23 cellular contexts compared by ENCODE assay signal in genomic region chr1:48687271-48688045, GRCh38.
A peak's percentile ranks its signal among the peaks of the same experiment; 100 is the strongest.
DNase-seq lines count a peak whose midpoint lies in the region; ATAC-seq and TF ChIP-seq lines count a peak whose summit lies in the region.
"Had no signal": no experiment of that assay in that cellular context is flagged by ENCODE, and none has a peak within 500 bp of the region (broad histone marks: within the 10 kb centered on the region; RNA-seq: fewer than 3 reads in every experiment).

No MANE protein-coding gene starts in this region.

- peaks cover 15% of the 10 kb centered on the region for H3K4me1 Mint-ChIP-seq in WTC11
- H3K4me1 Mint-ChIP-seq: CD4-positive, alpha-beta memory T cell had no signal

- ATAC-seq in WTC11 = peak; percentile 38
- ATAC-seq in GM18517 (IDR thresholded peaks at IDR 0.05; ENCODE audit: unreplicated experiment) = no peak
- no peak for ATAC-seq in GM19452 (IDR thresholded peaks at IDR 0.05; ENCODE audit: unreplicated experiment)
- ATAC-seq: left ventricle myocardium superior; mucosa of descending colon; stimulated activated naive CD8-positive, alpha-beta T cell treated with anti-CD3 and anti-CD28 coated beads, Interleukin-15, Interleukin-2, amounts not matched to agents 100 U/mL and 50 U/mL, for 24 hours had no signal

- H3K9me3 Mint-ChIP-seq in WTC11 = no peaks in the 10 kb centered on the region
- H3K9me3 Mint-ChIP-seq: CD4-positive, alpha-beta memory T cell; neural crest cell had no signal

- H3K27ac Mint-ChIP-seq in WTC11 = no peak overlapping the region
- H3K27ac Mint-ChIP-seq: CD4-positive, alpha-beta memory T cell had no signal

- DNase-seq in NCI-H748 (lab: John Stamatoyannopoulos, UW; ENCODE audit: unreplicated experiment) (peak; percentile 47), NCI-H748 treated with DMSO at 0.1 percent for 48 hours (lab: John Stamatoyannopoulos, UW) (no peak), WTC11 (ENCODE audit: low spot score) (no peak), kidney tubule cell (ENCODE audit: low spot score) (peak; percentile 74), iPS-NIHi11 (ENCODE audit: low spot score) (no peak), NCI-H526 treated with DMSO at 0.1 percent for 48 hours (lab: John Stamatoyannopoulos, UW) (no peak)
- DNase-seq: activated CD4-positive, alpha-beta T cell treated with anti-CD3 and anti-CD28 coated beads for 4 hours; activated naive CD4-positive, alpha-beta T cell treated with Interleukin-2 at 50 U/mL for 16 hours; activated T-cell treated with anti-CD3 and anti-CD28 coated beads, Interleukin-2, amount 50 U/mL, for 48 hours; CD4-positive, alpha-beta memory T cell; dermis blood vessel endothelial cell; GOT3; heart left ventricle; left ventricle myocardium superior; mucosa of descending colon; NCI-H2081 treated with DMSO at 0.1 percent for 48 hours; Right ventricle myocardium superior; small intestine; stimulated activated CD4-positive, alpha-beta T cell treated with anti-CD3 and anti-CD28 coated beads, Interleukin-4, amount 100 ng/mL, for 1 hour; stimulated activated naive CD8-positive, alpha-beta T cell treated with anti-CD3 and anti-CD28 coated beads, Interleukin-15, Interleukin-2, amounts not matched to agents 100 U/mL and 50 U/mL, for 24 hours had no signal

- CTCF ChIA-PET in WTC11 (lab: Charles Lee) = interaction anchor here (0.6 to 2.2 kb wide), 13 partner anchors 8 to 157 kb away, joined by 3 to 34 read pairs (median 4); no protein-coding TSS in a partner anchor

- POLR2A ChIA-PET in WTC11 (lab: Charles Lee) = no interaction called here

- TF ChIP-seq CTCF in WTC11 (IDR thresholded peaks at IDR 0.05) = no peak

- no peaks in the 10 kb centered on the region; the same call in 1 of the 2 replicates for H3K27me3 Mint-ChIP-seq in WTC11 (ENCODE audit: low read depth)

- no peaks in the 10 kb centered on the region for H3K36me3 Mint-ChIP-seq in WTC11
- H3K36me3 Mint-ChIP-seq: CD4-positive, alpha-beta memory T cell had no signal

- H3K4me3 Mint-ChIP-seq in WTC11 = no peak overlapping the region
- H3K4me3 Mint-ChIP-seq: CD4-positive, alpha-beta memory T cell; neural crest cell had no signal

TF ChIP-seq in WTC11, 78 proteins besides CTCF, POLR2A, EP300 and RAD21:
- TF ChIP-seq AR (CRISPR knock-in tag; IDR thresholded peaks at IDR 0.05) (no peak), E2F1 (CRISPR knock-in tag; IDR thresholded peaks at IDR 0.05) (no peak), STAT6 (CRISPR knock-in tag; conservative IDR thresholded peaks at IDR 0.05; ENCODE audit: low read depth) (no peak), CBFB (CRISPR knock-in tag; IDR thresholded peaks at IDR 0.05; ENCODE audit: low read depth) (no peak), ZNF138 (CRISPR knock-in tag; conservative IDR thresholded peaks at IDR 0.05) (no peak), FOXK1 (CRISPR knock-in tag; IDR thresholded peaks at IDR 0.05) (no peak), OVOL2 (CRISPR knock-in tag; IDR thresholded peaks at IDR 0.05; ENCODE audit: borderline replicate concordance) (no peak), ZNF425 (CRISPR knock-in tag; conservative IDR thresholded peaks at IDR 0.05) (no peak), NR3C1 (CRISPR knock-in tag; conservative IDR thresholded peaks at IDR 0.05; ENCODE audit: low read depth) (no peak), TP53 (CRISPR knock-in tag; IDR thresholded peaks at IDR 0.05) (no peak), SP1 (CRISPR knock-in tag; conservative IDR thresholded peaks at IDR 0.05) (no peak)

Comparison
In these comparisons a context has a peak if more than half of its experiments do, and no peak if none do; other contexts are left out.
1. DNase-seq: peak in NCI-H748 (single experiment) and kidney tubule cell (single experiment); none in NCI-H748 treated with DMSO at 0.1 percent for 48 hours (single experiment), WTC11 (single experiment), iPS-NIHi11 (single experiment) and NCI-H526 treated with DMSO at 0.1 percent for 48 hours (single experiment).